ENCODE assay signal across 24 cellular contexts in the genomic region with DNA sequence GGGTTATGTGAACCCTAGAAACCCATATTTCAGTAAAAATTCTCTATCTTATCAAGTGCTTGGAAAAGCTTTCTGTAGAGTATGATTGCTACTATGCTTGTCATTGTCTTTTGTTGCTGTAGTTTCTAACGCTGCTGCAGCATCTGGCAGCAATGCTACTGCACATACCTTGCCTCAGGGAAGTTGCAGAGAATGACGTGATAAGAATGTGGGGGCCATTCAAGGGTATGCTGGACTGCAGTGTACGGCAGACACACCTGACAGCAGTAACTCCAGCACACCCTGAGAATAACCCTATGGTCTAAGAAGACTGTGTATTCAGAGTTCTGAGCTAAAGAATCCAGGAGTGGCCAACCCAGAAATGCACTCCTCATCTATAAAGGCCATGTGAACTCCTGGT. TPM values are rescaled to one million over a fixed set of nuclear protein-coding genes. Genes with fewer than 3 reads are reported as not detected.
"Had no signal": no experiment of that assay in that cellular context is flagged by ENCODE, and none has a peak within 500 bp of the region (broad histone marks: within the 10 kb centered on the region; RNA-seq: fewer than 3 reads in every experiment).

No MANE protein-coding gene starts in this region.

- H3K27ac Mint-ChIP-seq: natural killer cell treated with Interleukin-12 subunit alpha and Interleukin-12 subunit beta and Interleukin-15 and Interleukin-18, amount 100 ng/mL, for 72 hours; neural progenitor cell had no signal

- H3K9me3 Mint-ChIP-seq: natural killer cell treated with Interleukin-12 subunit alpha and Interleukin-12 subunit beta and Interleukin-15 and Interleukin-18, amount 100 ng/mL, for 72 hours; neural progenitor cell; stimulated activated effector memory CD8-positive, alpha-beta T cell treated with anti-CD3 and anti-CD28 coated beads, Interleukin-12 subunit alpha, Interleukin-12 subunit beta, amount 100 ng/mL, for 72 hours had no signal

- H3K4me1 ChIP-seq: gastrocnemius medialis, neural progenitor cell, tibial nerve had no signal

- H3K27me3 ChIP-seq: gastrocnemius medialis, neural progenitor cell, ovary, suprapubic skin, tibial nerve had no signal

- H2AFZ ChIP-seq: neural progenitor cell had no signal

- H3K4me2 ChIP-seq: neural progenitor cell had no signal

- H3K36me3 Mint-ChIP-seq: neural progenitor cell had no signal

- H3K27me3 Mint-ChIP-seq: natural killer cell treated with Interleukin-12 subunit alpha and Interleukin-12 subunit beta and Interleukin-15 and Interleukin-18, amount 100 ng/mL, for 72 hours had no signal

- H3K9me3 ChIP-seq: gastrocnemius medialis, ovary, suprapubic skin, tibial nerve had no signal

- ATAC-seq: esophagus mucosa; gastrocnemius medialis; left lobe of liver; stimulated activated naive CD8-positive, alpha-beta T cell treated with anti-CD3 and anti-CD28 coated beads, Interleukin-15, Interleukin-2, amounts not matched to agents 100 U/mL and 50 U/mL, for 24 hours had no signal

- H3K36me3 ChIP-seq: neural progenitor cell, ovary had no signal

- H3K4me1 Mint-ChIP-seq: neural progenitor cell had no signal

- H3K4me3 ChIP-seq: coronary artery, gastrocnemius medialis, neural progenitor cell, ovary, suprapubic skin, tibial nerve had no signal

- H3K4me3 Mint-ChIP-seq: natural killer cell treated with Interleukin-12 subunit alpha and Interleukin-12 subunit beta and Interleukin-15 and Interleukin-18, amount 100 ng/mL, for 72 hours; neural progenitor cell; stimulated activated effector memory CD8-positive, alpha-beta T cell treated with anti-CD3 and anti-CD28 coated beads, Interleukin-12 subunit alpha, Interleukin-12 subunit beta, amount 100 ng/mL, for 72 hours had no signal

- DNase-seq: central memory CD4-positive, alpha-beta T cell; effector CD8-positive, alpha-beta T cell; gastrocnemius medialis; kidney glomerular epithelial cell; nucleus accumbens; ovary; right cardiac atrium; stimulated activated CD4-positive, alpha-beta T cell treated with anti-CD3 and anti-CD28 coated beads, Interleukin-4, amount 100 ng/mL, for 1 hour; stimulated activated CD8-positive, alpha-beta memory T cell treated with anti-CD3 and anti-CD28 coated beads, Interleukin-4, amount 100 ng/mL, for 48 hours; stimulated activated naive CD8-positive, alpha-beta T cell treated with anti-CD3 and anti-CD28 coated beads, Interleukin-15, Interleukin-2, amounts not matched to agents 100 U/mL and 50 U/mL, for 24 hours had no signal

- H3K9ac ChIP-seq: neural progenitor cell had no signal

- H3K27ac ChIP-seq: coronary artery, gastrocnemius medialis, neural progenitor cell, ovary, suprapubic skin, tibial nerve had no signal

RNA-seq across cellular contexts. Expression of a gene that starts 22.0 kb away (rescaled TPM):
- total RNA-seq: chondrocyte, dermis microvascular lymphatic vessel endothelial cell, fibroblast of villous mesenchyme, gastrocnemius medialis, left lobe of liver, urinary bladder had no signal
- polyA plus RNA-seq: ovary had no signal

RNA-seq across cellular contexts. Expression of a gene that starts 30.6 kb away (rescaled TPM):
- total RNA-seq: chondrocyte; fibroblast of lung; fibroblast of villous mesenchyme; gastrocnemius medialis; natural killer cell treated with Interleukin-12 subunit alpha and Interleukin-12 subunit beta and Interleukin-15 and Interleukin-18, amount 100 ng/mL, for 72 hours; posterior vena cava; urinary bladder had no signal
- polyA plus RNA-seq: fibroblast of lung had no signal
